In genomic region chr18:4106407-4107033, GRCh38 we compare ENCODE assay signal across 8 cellular contexts.
A peak's percentile ranks its signal among the peaks of the same experiment; 100 is the strongest.
DNase-seq lines count a peak whose midpoint lies in the region; ATAC-seq and TF ChIP-seq lines count a peak whose summit lies in the region.

No MANE protein-coding gene starts in this region.

- TF ChIP-seq CTCF in retinal pigment epithelial cell (conservative IDR thresholded peaks at IDR 0.05; ENCODE audit: low read depth, low read length): peak; percentile 92

- DNase-seq in Ammon's horn (ENCODE audit: low spot score) (peak; percentile 81), SHP77 treated with DMSO at 0.1 percent for 48 hours (lab: John Stamatoyannopoulos, UW) (peak; percentile 24), left cardiac atrium (peak; percentile 57), retinal pigment epithelial cell (ENCODE audit: low read depth) (peak; percentile 28)
- peak; percentile 38 for DNase-seq in activated naive CD8-positive, alpha-beta T cell treated with anti-CD3 and anti-CD28 coated beads for 36 hours

- H3K4me3 Mint-ChIP-seq in activated naive CD8-positive, alpha-beta T cell treated with anti-CD3 and anti-CD28 coated beads for 36 hours: no peak overlapping the region

- peak overlapping the region; percentile 45 for H3K4me3 ChIP-seq in retinal pigment epithelial cell (ENCODE audit: low read length)

- no peak overlapping the region for H3K27ac Mint-ChIP-seq in activated naive CD8-positive, alpha-beta T cell treated with anti-CD3 and anti-CD28 coated beads for 36 hours

- intact Hi-C loops in left cardiac atrium (cut with DNase I): loop anchor here (5.0 kb wide), 1 partner anchor 951 kb away; no protein-coding TSS in a partner anchor

- H3K9me3 Mint-ChIP-seq in activated naive CD8-positive, alpha-beta T cell treated with anti-CD3 and anti-CD28 coated beads for 36 hours: no peaks in the 10 kb centered on the region

- H3K27me3 Mint-ChIP-seq in activated naive CD8-positive, alpha-beta T cell treated with anti-CD3 and anti-CD28 coated beads for 36 hours: peaks cover 5% of the 10 kb centered on the region

- no peak for TF ChIP-seq POLR2A in GM18505 (IDR thresholded peaks at IDR 0.05; ENCODE audit: borderline replicate concordance, extremely low read depth, insufficient read depth, insufficient read length)

- no peaks in the 10 kb centered on the region for H3K36me3 Mint-ChIP-seq in activated naive CD8-positive, alpha-beta T cell treated with anti-CD3 and anti-CD28 coated beads for 36 hours

- no peaks in the 10 kb centered on the region for H3K4me1 Mint-ChIP-seq in activated naive CD8-positive, alpha-beta T cell treated with anti-CD3 and anti-CD28 coated beads for 36 hours

- peak; percentile 85 for ATAC-seq in GM18505 (IDR thresholded peaks at IDR 0.05; ENCODE audit: unreplicated experiment)
- peak; percentile 68 for ATAC-seq in HG03571 (IDR thresholded peaks at IDR 0.05; ENCODE audit: unreplicated experiment)
- ATAC-seq in left cardiac atrium: peak in 1 of 2 donors; percentile 63
- no peak for ATAC-seq in HG02970 (IDR thresholded peaks at IDR 0.05; ENCODE audit: low FRiP score, unreplicated experiment)

Comparison
In these comparisons a context has a peak if more than half of its experiments do, and no peak if none do; other contexts are left out.
1. DNase-seq: peak in every context shown above with its lines; median percentile 81 in Ammon's horn; 57 in left cardiac atrium; 38 in activated naive CD8-positive, alpha-beta T cell treated with anti-CD3 and anti-CD28 coated beads for 36 hours; 28 in retinal pigment epithelial cell; 24 in SHP77 treated with DMSO at 0.1 percent for 48 hours.